Comparison of ENCODE assay signal across 8 cellular contexts in genomic region chr7:137935849-137936508, GRCh38.
DNase-seq lines count a peak whose midpoint lies in the region; ATAC-seq and TF ChIP-seq lines count a peak whose summit lies in the region.

No MANE protein-coding gene starts in this region.

- ATAC-seq in left colon, result peak; percentile 81
- peak; percentile 80 for ATAC-seq in upper lobe of right lung

- peaks cover 40% of the 10 kb centered on the region for H3K4me1 Mint-ChIP-seq in activated naive CD4-positive, alpha-beta T cell treated with anti-CD3 and anti-CD28 coated beads, Interleukin-2, amount 10 ng/mL, durations not matched to agents 7 days and 5 days

- H3K36me3 ChIP-seq in upper lobe of right lung (no peaks in the 10 kb centered on the region), prostate gland (no peaks in the 10 kb centered on the region)

- DNase-seq in activated naive CD4-positive, alpha-beta T cell treated with anti-CD3 and anti-CD28 coated beads, Interleukin-2, amount 10 ng/mL, durations not matched to agents 7 days and 5 days, result peak; percentile 27
- DNase-seq in activated naive CD4-positive, alpha-beta T cell treated with Interleukin-2 at 50 U/mL for 16 hours, result no peak
- DNase-seq in UCSD-AML1 (lab: John Stamatoyannopoulos, UW; ENCODE audit: unreplicated experiment), result peak; percentile 10
- peak; percentile 46 to 61 for DNase-seq in left colon
- DNase-seq in upper lobe of right lung, result no peak
- no peak for DNase-seq in prostate gland (ENCODE audit: low spot score)
- DNase-seq in stimulated activated CD4-positive, alpha-beta T cell treated with anti-CD3 and anti-CD28 coated beads, Interleukin-4, amount 100 ng/mL, for 24 hours, result no peak
- no peak for DNase-seq in NK-92 treated with Interleukin-12 subunit alpha and Interleukin-12 subunit beta, amount 100 ng/mL, for 24 hours (lab: John Stamatoyannopoulos, UW)

- peak overlapping the region; percentile 71 for H3K4me3 Mint-ChIP-seq in activated naive CD4-positive, alpha-beta T cell treated with anti-CD3 and anti-CD28 coated beads, Interleukin-2, amount 10 ng/mL, durations not matched to agents 7 days and 5 days

- H3K27me3 Mint-ChIP-seq in activated naive CD4-positive, alpha-beta T cell treated with anti-CD3 and anti-CD28 coated beads, Interleukin-2, amount 10 ng/mL, durations not matched to agents 7 days and 5 days, result no peaks in the 10 kb centered on the region

- H3K27ac ChIP-seq in upper lobe of right lung, result peak overlapping the region; percentile 63
- no peak overlapping the region for H3K27ac ChIP-seq in prostate gland

- WGBS in prostate gland, result 84% methylated on average over 8 of the region's 8 CpGs

- H3K9me3 ChIP-seq in upper lobe of right lung, result no peaks in the 10 kb centered on the region
- no peaks in the 10 kb centered on the region for H3K9me3 ChIP-seq in prostate gland

- intact Hi-C loops in left colon (cut with DNase I, micrococcal nuclease) (no loop called here), upper lobe of right lung (cut with DNase I) (no loop called here), prostate gland (cut with DNase I) (no loop called here)

- CTCF ChIA-PET in activated naive CD4-positive, alpha-beta T cell treated with anti-CD3 and anti-CD28 coated beads, Interleukin-2, amount 10 ng/mL, durations not matched to agents 7 days and 5 days (lab: Charles Lee), result interaction anchor here (1.7 kb wide), 1 partner anchor 56 kb away, joined by 5 read pairs; no protein-coding TSS in a partner anchor

- H3K27me3 ChIP-seq in upper lobe of right lung (no peaks in the 10 kb centered on the region), prostate gland (replicated peaks; ENCODE audit: insufficient read depth) (no peaks in the 10 kb centered on the region)

- no peak for TF ChIP-seq POLR2A in prostate gland (IDR thresholded peaks at IDR 0.05)

- H3K27ac Mint-ChIP-seq in activated naive CD4-positive, alpha-beta T cell treated with anti-CD3 and anti-CD28 coated beads, Interleukin-2, amount 10 ng/mL, durations not matched to agents 7 days and 5 days, result peak overlapping the region; percentile 93

- peaks cover 23% of the 10 kb centered on the region for H3K36me3 Mint-ChIP-seq in activated naive CD4-positive, alpha-beta T cell treated with anti-CD3 and anti-CD28 coated beads, Interleukin-2, amount 10 ng/mL, durations not matched to agents 7 days and 5 days

- H3K4me1 ChIP-seq in upper lobe of right lung, result peaks cover 57% of the 10 kb centered on the region
- peaks cover 6% of the 10 kb centered on the region for H3K4me1 ChIP-seq in prostate gland (replicated peaks)

- no peaks in the 10 kb centered on the region for H3K9me3 Mint-ChIP-seq in activated naive CD4-positive, alpha-beta T cell treated with anti-CD3 and anti-CD28 coated beads, Interleukin-2, amount 10 ng/mL, durations not matched to agents 7 days and 5 days

- H3K4me3 ChIP-seq in upper lobe of right lung (peak overlapping the region; percentile 23), prostate gland (no peak overlapping the region)

- TF ChIP-seq CTCF in upper lobe of right lung (IDR thresholded peaks at IDR 0.05) (no peak), prostate gland (IDR thresholded peaks at IDR 0.05) (no peak)

Comparison
In these comparisons a context has a peak if more than half of its experiments do, and no peak if none do; other contexts are left out.
1. DNase-seq: peak in activated naive CD4-positive, alpha-beta T cell treated with anti-CD3 and anti-CD28 coated beads, Interleukin-2, amount 10 ng/mL, durations not matched to agents 7 days and 5 days (single experiment), UCSD-AML1 (single experiment) and left colon (2 of 2); none in activated naive CD4-positive, alpha-beta T cell treated with Interleukin-2 at 50 U/mL for 16 hours (single experiment), upper lobe of right lung (single experiment), prostate gland (single experiment), stimulated activated CD4-positive, alpha-beta T cell treated with anti-CD3 and anti-CD28 coated beads, Interleukin-4, amount 100 ng/mL, for 24 hours (single experiment) and NK-92 treated with Interleukin-12 subunit alpha and Interleukin-12 subunit beta, amount 100 ng/mL, for 24 hours (single experiment).